In genomic region chr13:110177790-110178189, GRCh38 we compare ENCODE assay signal across 19 cellular contexts.
DNase-seq lines count a peak whose midpoint lies in the region; ATAC-seq, FAIRE-seq and TF ChIP-seq lines count a peak whose summit lies in the region.
"Had no signal": no experiment of that assay in that cellular context is flagged by ENCODE, and none has a peak within 500 bp of the region (broad histone marks: within the 10 kb centered on the region; RNA-seq: fewer than 3 reads in every experiment).

No MANE protein-coding gene starts in this region.

- no peaks in the 10 kb centered on the region for H3K4me1 Mint-ChIP-seq in astrocyte (ENCODE audit: low read depth, unreplicated experiment)
- H3K4me1 Mint-ChIP-seq in osteocyte (ENCODE audit: unreplicated experiment) = no peaks in the 10 kb centered on the region
- H3K4me1 Mint-ChIP-seq: B cell had no signal

- TF ChIP-seq POLR2A in A549 (IDR thresholded peaks at IDR 0.05; ENCODE audit: low read length) = no peak

- CTCF ChIA-PET in A549 (lab: Yijun Ruan, JAX) = no interaction called here

- TF ChIP-seq RAD21 in A549 (conservative IDR thresholded peaks at IDR 0.05 in 1 of 2, IDR thresholded peaks at IDR 0.05 in 1 of 2) = no peak

- H3K36me3 ChIP-seq in astrocyte (ENCODE audit: insufficient read depth, low read length) (peaks cover 90% of the 10 kb centered on the region), upper lobe of right lung (peaks cover 95% of the 10 kb centered on the region)

- TF ChIP-seq CTCF in A549 (IDR thresholded peaks at IDR 0.05) = no peak
- TF ChIP-seq CTCF in astrocyte (IDR thresholded peaks at IDR 0.05; ENCODE audit: insufficient read depth, low read depth, low read length) = no peak
- no peak for TF ChIP-seq CTCF in osteocyte (IDR thresholded peaks at IDR 0.05)
- no peak for TF ChIP-seq CTCF in upper lobe of right lung (IDR thresholded peaks at IDR 0.05)
- TF ChIP-seq CTCF in omental fat pad (IDR thresholded peaks at IDR 0.05) = no peak

- no peaks in the 10 kb centered on the region for H3K79me2 ChIP-seq in astrocyte (ENCODE audit: insufficient read depth, low read length)

- no peak overlapping the region for H3K4me3 Mint-ChIP-seq in astrocyte (ENCODE audit: unreplicated experiment)
- H3K4me3 Mint-ChIP-seq in osteocyte (ENCODE audit: unreplicated experiment) = no peak overlapping the region
- H3K4me3 Mint-ChIP-seq: B cell; CD8-positive, alpha-beta T cell; H9 had no signal

- H3K4me2 ChIP-seq in A549 (no peak overlapping the region), astrocyte (ENCODE audit: low read length) (no peak overlapping the region)
- H3K4me2 ChIP-seq: BLaER1 treated with 17β-estradiol and CSF1 and Interleukin-3, amounts not matched to agents 10 nM and 100 nM had no signal

- intact Hi-C loops in upper lobe of right lung (cut with DNase I) = no loop called here

- H3K4me3 ChIP-seq in A549 (no peak overlapping the region), astrocyte (ENCODE audit: insufficient read depth, low read depth, low read length) (no peak overlapping the region), upper lobe of right lung (no peak overlapping the region)
- H3K4me3 ChIP-seq: BLaER1 treated with 17β-estradiol and CSF1 and Interleukin-3, amounts not matched to agents 10 nM and 100 nM; GM12878 had no signal

- H3K9ac ChIP-seq in astrocyte (ENCODE audit: low read length) = no peak overlapping the region
- H3K9ac ChIP-seq: BLaER1 treated with 17β-estradiol and CSF1 and Interleukin-3, amounts not matched to agents 10 nM and 100 nM had no signal

- H3K9me3 Mint-ChIP-seq in astrocyte (ENCODE audit: unreplicated experiment) = no peaks in the 10 kb centered on the region
- H3K9me3 Mint-ChIP-seq in osteocyte (ENCODE audit: unreplicated experiment) = no peaks in the 10 kb centered on the region

- peaks cover 50% of the 10 kb centered on the region for H4K20me1 ChIP-seq in astrocyte (ENCODE audit: insufficient read depth, low read length)
- H4K20me1 ChIP-seq: BLaER1 treated with 17β-estradiol and CSF1 and Interleukin-3, amounts not matched to agents 10 nM and 100 nM had no signal

- POLR2A ChIA-PET in A549 (lab: Yijun Ruan, JAX) = no interaction called here

- ATAC-seq in A549 (no peak), upper lobe of right lung (no peak), omental fat pad (ENCODE audit: low FRiP score) (no peak)
- ATAC-seq: CD8-positive, alpha-beta T cell; GM12878 had no signal

- DNase-seq in A549 (ENCODE audit: low read depth in 1 of 2, low spot score in 1 of 2) (no peak), astrocyte (ENCODE audit: low read depth) (no peak), osteocyte (ENCODE audit: extremely low spot score, unreplicated experiment) (no peak), upper lobe of right lung (peak; percentile 34), omental fat pad (ENCODE audit: low spot score) (no peak), SW 1271 (lab: John Stamatoyannopoulos, UW) (no peak), NCI-H187 treated with DMSO at 0.1 percent for 48 hours (lab: John Stamatoyannopoulos, UW) (no peak)
- DNase-seq: 8988T; Calu3; CD8-positive, alpha-beta T cell; DND-41; EL; H9 had no signal

- no peaks in the 10 kb centered on the region for H3K4me1 ChIP-seq in A549
- no peaks in the 10 kb centered on the region for H3K4me1 ChIP-seq in astrocyte (ENCODE audit: insufficient read depth, low read length)
- no peaks in the 10 kb centered on the region for H3K4me1 ChIP-seq in upper lobe of right lung
- H3K4me1 ChIP-seq: BLaER1 treated with 17β-estradiol and CSF1 and Interleukin-3, amounts not matched to agents 10 nM and 100 nM had no signal

- H3K36me3 Mint-ChIP-seq in astrocyte (ENCODE audit: low read depth, unreplicated experiment) = peaks cover 55% of the 10 kb centered on the region
- peaks cover 85% of the 10 kb centered on the region for H3K36me3 Mint-ChIP-seq in osteocyte (ENCODE audit: unreplicated experiment)
- H3K36me3 Mint-ChIP-seq: CD8-positive, alpha-beta T cell had no signal

- TF ChIP-seq EP300 in A549 (IDR thresholded peaks at IDR 0.05) = no peak

- H3K9me3 ChIP-seq in A549 = no peaks in the 10 kb centered on the region
- H3K9me3 ChIP-seq in astrocyte (ENCODE audit: insufficient read depth, low read depth, low read length) = no peaks in the 10 kb centered on the region
- H3K9me3 ChIP-seq in upper lobe of right lung = no peaks in the 10 kb centered on the region

- H3K27ac Mint-ChIP-seq in astrocyte (ENCODE audit: unreplicated experiment) (peak overlapping the region; percentile 34), osteocyte (ENCODE audit: unreplicated experiment) (peak overlapping the region; percentile 38)
- H3K27ac Mint-ChIP-seq: B cell; CD8-positive, alpha-beta T cell; H9 had no signal

- H3K27ac ChIP-seq in A549 = peak overlapping the region in 1 of 2 experiments; percentile 50; a peak in 1 of 6 replicates
- no peak overlapping the region for H3K27ac ChIP-seq in astrocyte (ENCODE audit: low read depth, low read length)
- H3K27ac ChIP-seq in upper lobe of right lung = no peak overlapping the region
- H3K27ac ChIP-seq: BLaER1 treated with 17β-estradiol and CSF1 and Interleukin-3, amounts not matched to agents 10 nM and 100 nM had no signal

- FAIRE-seq in A549 (lab: Jason Lieb, UNC) (no peak), astrocyte (lab: Jason Lieb, UNC) (no peak)
- FAIRE-seq: GM12878, GM19239, H1, HTR-8/SVneo had no signal

- WGBS in A549 (ENCODE audit: missing lambda C conversion rate) = 77% methylated on average over 7 of the region's 8 CpGs

- H3K27me3 Mint-ChIP-seq in astrocyte (ENCODE audit: low read depth, unreplicated experiment) = no peaks in the 10 kb centered on the region
- no peaks in the 10 kb centered on the region for H3K27me3 Mint-ChIP-seq in osteocyte (ENCODE audit: unreplicated experiment)
- H3K27me3 Mint-ChIP-seq: B cell had no signal

- no peaks in the 10 kb centered on the region for H3K27me3 ChIP-seq in astrocyte (ENCODE audit: insufficient read depth, low read length)
- H3K27me3 ChIP-seq in upper lobe of right lung = no peaks in the 10 kb centered on the region
- H3K27me3 ChIP-seq: BLaER1 treated with 17β-estradiol and CSF1 and Interleukin-3, amounts not matched to agents 10 nM and 100 nM had no signal

- H2AFZ ChIP-seq in astrocyte (ENCODE audit: low read depth, low read length) = no peak overlapping the region

TF ChIP-seq in A549, 52 proteins besides CTCF, POLR2A, EP300 and RAD21:
- no peak for TF ChIP-seq KDM1A (IDR thresholded peaks at IDR 0.05; ENCODE audit: low read depth)
- TF ChIP-seq CBX8 (IDR thresholded peaks at IDR 0.05) = no peak
- TF ChIP-seq HEYL (CRISPR knock-in tag; IDR thresholded peaks at IDR 0.05) = no peak
- TF ChIP-seq MYC (IDR thresholded peaks at IDR 0.05; ENCODE audit: borderline replicate concordance, low read length) = no peak
- TF ChIP-seq NFE2L2 (conservative IDR thresholded peaks at IDR 0.05; ENCODE audit: low read length) = peak; percentile 48
- no peak for TF ChIP-seq HOXA7 (CRISPR knock-in tag; IDR thresholded peaks at IDR 0.05)
- TF ChIP-seq, protein P1, sequence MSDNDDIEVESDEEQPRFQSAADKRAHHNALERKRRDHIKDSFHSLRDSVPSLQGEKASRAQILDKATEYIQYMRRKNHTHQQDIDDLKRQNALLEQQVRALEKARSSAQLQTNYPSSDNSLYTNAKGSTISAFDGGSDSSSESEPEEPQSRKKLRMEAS (IDR thresholded peaks at IDR 0.05) = no peak
- TF ChIP-seq BCL3 (IDR thresholded peaks at IDR 0.05) = no peak
- TF ChIP-seq POLR2AphosphoS2 (conservative IDR thresholded peaks at IDR 0.05; ENCODE audit: low read length) = no peak
- no peak for TF ChIP-seq CHD2 (IDR thresholded peaks at IDR 0.05; ENCODE audit: low read length, partially characterized antibody)
- no peak for TF ChIP-seq GATA3 (IDR thresholded peaks at IDR 0.05; ENCODE audit: borderline replicate concordance)
- peak; percentile 51 for TF ChIP-seq MAFK (IDR thresholded peaks at IDR 0.05; ENCODE audit: partially characterized antibody)
- no peak for TF ChIP-seq CEBPB (IDR thresholded peaks at IDR 0.05)
TF ChIP-seq in A549: peak in this region for 2.
